33 cellular contexts compared by ENCODE assay signal in genomic region chr5:141771031-141771430, GRCh38.
DNase-seq lines count a peak whose midpoint lies in the region; ATAC-seq and TF ChIP-seq lines count a peak whose summit lies in the region.
"Had no signal": no experiment of that assay in that cellular context is flagged by ENCODE, and none has a peak within 500 bp of the region (broad histone marks: within the 10 kb centered on the region; RNA-seq: fewer than 3 reads in every experiment).

No MANE protein-coding gene starts in this region.

- ATAC-seq in GM23338 (peak; percentile 41), GM19463 (IDR thresholded peaks at IDR 0.05; ENCODE audit: unreplicated experiment) (no peak)
- ATAC-seq: activated CD4-positive, CD25-positive, alpha-beta regulatory T cell treated with anti-CD3 and anti-CD28 coated beads, Interleukin-2, amount 50 U/mL, for 24 hours; body of pancreas; left lung; naive thymus-derived CD8-positive, alpha-beta T cell; pancreas had no signal

- no peak for TF ChIP-seq CTCF in GM23338 (conservative IDR thresholded peaks at IDR 0.05; ENCODE audit: low read depth in 2 of 2)
- TF ChIP-seq CTCF in neural crest cell (conservative IDR thresholded peaks at IDR 0.05), result no peak
- TF ChIP-seq CTCF in transverse colon (IDR thresholded peaks at IDR 0.05), result no peak

- H3K9me3 Mint-ChIP-seq in GM23338, result no peaks in the 10 kb centered on the region; the same call in 2 of the 3 replicates
- no peaks in the 10 kb centered on the region for H3K9me3 Mint-ChIP-seq in neural crest cell
- H3K9me3 Mint-ChIP-seq: activated CD4-positive, alpha-beta memory T cell treated with anti-CD3 and anti-CD28 coated beads for 36 hours; activated naive CD8-positive, alpha-beta T cell treated with anti-CD3 and anti-CD28 coated beads, Interleukin-2, amount 10 ng/mL, durations not matched to agents 7 days and 5 days; activated T-helper 2 cell treated with anti-CD3 and anti-CD28 coated beads, Interferon-gamma antibody, Interleukin-2, Interleukin-4, amounts not matched to agents 10 μg/mL and 5 μg/mL and 100 μg/mL, durations not matched to agents 14 hours and 24 hours and 36 hours; HFFc6; naive thymus-derived CD8-positive, alpha-beta T cell had no signal

- H3K4me1 ChIP-seq in GM23338 (ENCODE audit: insufficient read depth) (peaks cover 3% of the 10 kb centered on the region), transverse colon (no peaks in the 10 kb centered on the region)
- H3K4me1 ChIP-seq: body of pancreas, left lung, pancreas, testis had no signal

- no peaks in the 10 kb centered on the region for H3K9me3 ChIP-seq in transverse colon
- H3K9me3 ChIP-seq: body of pancreas, heart left ventricle, left lung, pancreas, testis, uterus had no signal

- TF ChIP-seq POLR2A in transverse colon (IDR thresholded peaks at IDR 0.05), result no peak

- WGBS in transverse colon (ENCODE audit: low coverage in 1 of 2), 2 donors, result 74 to 80% methylated on average over 1 to 4 of the region's 4 CpGs

- no peaks in the 10 kb centered on the region for H3F3A ChIP-seq in GM23338 (replicated peaks; ENCODE audit: low read depth)

- H3K4me3 ChIP-seq in GM23338 (no peak overlapping the region), transverse colon (no peak overlapping the region)
- H3K4me3 ChIP-seq: body of pancreas, heart left ventricle, left lung, pancreas, testis, uterus had no signal

- peak overlapping the region; percentile 63; the same call in 1 of the 2 replicates for H2AFZ ChIP-seq in GM23338

- DNase-seq in GM23338 (ENCODE audit: low spot score) (peak; percentile 37), NCI-H2227 treated with DMSO at 0.1 percent for 48 hours (lab: John Stamatoyannopoulos, UW) (peak; percentile 31), caudate nucleus (lab: John Stamatoyannopoulos, UW) (peak in 22 of 61 donors; percentile 9 to 67 (median 27)), neural crest cell (ENCODE audit: low read depth, low spot score) (no peak), transverse colon (no peak)
- DNase-seq in stimulated activated CD4-positive, alpha-beta T cell treated with anti-CD3 and anti-CD28 coated beads, Interleukin-2, amount 100 ng/mL, for 48 hours, result no peak
- DNase-seq: activated CD4-positive, alpha-beta memory T cell treated with anti-CD3 and anti-CD28 coated beads for 36 hours; activated CD8-positive, alpha-beta memory T cell treated with anti-CD3 and anti-CD28 coated beads, Interleukin-2, amount 50 U/mL, for 48 hours; activated naive CD8-positive, alpha-beta T cell treated with anti-CD3 and anti-CD28 coated beads, Interleukin-2, amount 10 ng/mL, durations not matched to agents 7 days and 5 days; body of pancreas; effector memory CD4-positive, alpha-beta T cell; EL; erythroblast; HFFc6; KG1; left lung; midbrain; naive thymus-derived CD8-positive, alpha-beta T cell; NCI-H1694; NCI-H226; NCI-H774; pancreas; right cardiac atrium; stimulated activated CD4-positive, alpha-beta T cell treated with anti-CD3 and anti-CD28 coated beads, Interleukin-4, amount 100 ng/mL, for 24 hours; stimulated activated naive CD4-positive, alpha-beta T cell; T-helper 9 cell; testis had no signal

- peaks cover 16% of the 10 kb centered on the region for H3K27me3 Mint-ChIP-seq in GM23338 (ENCODE audit: insufficient read depth, low read depth, poor library complexity)
- H3K27me3 Mint-ChIP-seq in neural crest cell (ENCODE audit: low read depth), result no peaks in the 10 kb centered on the region

- no peak for TF ChIP-seq EP300 in transverse colon (IDR thresholded peaks at IDR 0.05; ENCODE audit: low read depth)

- H3K4me1 Mint-ChIP-seq in GM23338 (peaks cover 20% of the 10 kb centered on the region), neural crest cell (peaks cover 28% of the 10 kb centered on the region)
- H3K4me1 Mint-ChIP-seq: activated naive CD8-positive, alpha-beta T cell treated with anti-CD3 and anti-CD28 coated beads, Interleukin-2, amount 10 ng/mL, durations not matched to agents 7 days and 5 days had no signal

- H3K36me3 Mint-ChIP-seq in GM23338 (ENCODE audit: low read depth), result peaks cover 3% of the 10 kb centered on the region; the same call in 1 of the 3 replicates
- no peaks in the 10 kb centered on the region for H3K36me3 Mint-ChIP-seq in neural crest cell (ENCODE audit: low read depth)
- H3K36me3 Mint-ChIP-seq: activated CD4-positive, alpha-beta memory T cell treated with anti-CD3 and anti-CD28 coated beads for 36 hours; activated naive CD8-positive, alpha-beta T cell treated with anti-CD3 and anti-CD28 coated beads, Interleukin-2, amount 10 ng/mL, durations not matched to agents 7 days and 5 days; naive thymus-derived CD8-positive, alpha-beta T cell had no signal

- H3K36me3 ChIP-seq in GM23338 (ENCODE audit: insufficient read depth), result no peaks in the 10 kb centered on the region
- H3K36me3 ChIP-seq in transverse colon, result no peaks in the 10 kb centered on the region
- H3K36me3 ChIP-seq: heart left ventricle, left lung, pancreas, uterus had no signal

- no peak overlapping the region for H3K4me2 ChIP-seq in GM23338

- H3K9me2 ChIP-seq in GM23338 (ENCODE audit: insufficient read depth), result no peaks in the 10 kb centered on the region

- H3K27ac ChIP-seq in GM23338 (ENCODE audit: low read depth) (no peak overlapping the region), caudate nucleus (ENCODE audit: low read depth, low read length) (peak overlapping the region; percentile 78), transverse colon (no peak overlapping the region)
- H3K27ac ChIP-seq: body of pancreas, C4-2B, heart left ventricle, left lung, pancreas, testis had no signal

- intact Hi-C loops in transverse colon (cut with DNase I; ENCODE audit: low total_unique reads), result no loop called here

- H3K4me3 Mint-ChIP-seq in GM23338 (no peak overlapping the region), neural crest cell (no peak overlapping the region)
- H3K4me3 Mint-ChIP-seq: activated CD4-positive, alpha-beta memory T cell treated with anti-CD3 and anti-CD28 coated beads for 36 hours; activated naive CD8-positive, alpha-beta T cell treated with anti-CD3 and anti-CD28 coated beads, Interleukin-2, amount 10 ng/mL, durations not matched to agents 7 days and 5 days; HFFc6; naive thymus-derived CD8-positive, alpha-beta T cell had no signal

- in situ Hi-C loops in transverse colon (cut with MboI; ENCODE audit: low pct_ligation_motif_present in 1 of 4, low pct_unique_long_range_greater_than_20kb in 1 of 4, low sequenced_read_pairs in 3 of 4), result no loop called here

- H3K27ac Mint-ChIP-seq in GM23338, result no peak overlapping the region
- H3K27ac Mint-ChIP-seq in neural crest cell (ENCODE audit: unreplicated experiment), result peak overlapping the region; percentile 86
- H3K27ac Mint-ChIP-seq: activated CD4-positive, alpha-beta memory T cell treated with anti-CD3 and anti-CD28 coated beads for 36 hours; activated naive CD8-positive, alpha-beta T cell treated with anti-CD3 and anti-CD28 coated beads, Interleukin-2, amount 10 ng/mL, durations not matched to agents 7 days and 5 days; activated T-helper 2 cell treated with anti-CD3 and anti-CD28 coated beads, Interferon-gamma antibody, Interleukin-2, Interleukin-4, amounts not matched to agents 10 μg/mL and 5 μg/mL and 100 μg/mL, durations not matched to agents 14 hours and 24 hours and 36 hours; HFFc6; naive thymus-derived CD8-positive, alpha-beta T cell had no signal

- H3K79me2 ChIP-seq in GM23338 (replicated peaks; ENCODE audit: insufficient read depth), result no peaks in the 10 kb centered on the region

- no peaks in the 10 kb centered on the region for H4K20me1 ChIP-seq in GM23338 (replicated peaks; ENCODE audit: insufficient read depth)

- H3K27me3 ChIP-seq in GM23338 (ENCODE audit: insufficient read depth) (no peaks in the 10 kb centered on the region), transverse colon (no peaks in the 10 kb centered on the region)
- H3K27me3 ChIP-seq: body of pancreas, left lung, pancreas, testis, uterus had no signal

Comparison
In these comparisons a context has a peak if more than half of its experiments do, and no peak if none do; other contexts are left out.
1. DNase-seq: peak in GM23338 (single experiment) and NCI-H2227 treated with DMSO at 0.1 percent for 48 hours (single experiment); none in neural crest cell (single experiment), transverse colon (single experiment) and stimulated activated CD4-positive, alpha-beta T cell treated with anti-CD3 and anti-CD28 coated beads, Interleukin-2, amount 100 ng/mL, for 48 hours (0 of 2).